ENCODE assay signal across 22 cellular contexts in genomic region chr9:32004431-32005076, GRCh38.
DNase-seq lines count a peak whose midpoint lies in the region; ATAC-seq, FAIRE-seq and TF ChIP-seq lines count a peak whose summit lies in the region.
"Had no signal": no experiment of that assay in that cellular context is flagged by ENCODE, and none has a peak within 500 bp of the region (broad histone marks: within the 10 kb centered on the region; RNA-seq: fewer than 3 reads in every experiment).

No MANE protein-coding gene starts in this region.

- FAIRE-seq in endometrium (lab: Jason Lieb, UNC) = peak; percentile 51
- FAIRE-seq: HTR-8/SVneo, K562, RCC 7860 had no signal

- in situ Hi-C loops in KBM-7 (cut with MboI; ENCODE audit: low pct_unique_long_range_greater_than_20kb, low sequenced_read_pairs) = no loop called here

- ATAC-seq in mucosa of descending colon (peak; percentile 74), HG03521 (IDR thresholded peaks at IDR 0.05; ENCODE audit: unreplicated experiment) (no peak)
- ATAC-seq: CD8-positive, alpha-beta T cell; K562; SK-N-SH treated with all-trans-retinoic acid at 6 μM for 48 hours had no signal

- TF ChIP-seq CTCF in mucosa of descending colon (IDR thresholded peaks at IDR 0.05) = no peak
- TF ChIP-seq CTCF in WERI-Rb-1 (IDR thresholded peaks at IDR 0.05; ENCODE audit: low read depth, low read length) = no peak

- H3K36me3 ChIP-seq in mucosa of descending colon (ENCODE audit: low read depth) (no peaks in the 10 kb centered on the region), WERI-Rb-1 (no peaks in the 10 kb centered on the region)
- H3K36me3 ChIP-seq: BLaER1, HAP-1 had no signal

- DNase-seq in LoVo (ENCODE audit: low spot score) (peak; percentile 5), mucosa of descending colon (peak in 1 of 3 donors; percentile 5), cardiac septum (ENCODE audit: low spot score) (no peak), KBM-7 (no peak), WERI-Rb-1 (no peak)
- DNase-seq: CD8-positive, alpha-beta T cell; DMS79 treated with DMSO at 0.1 percent for 48 hours; NCI-H1092; NCI-H146; NCI-H2081; NCI-H2227 treated with DMSO at 0.1 percent for 48 hours; NCI-H524; SHP77 had no signal

- H3K4me3 ChIP-seq in mucosa of descending colon = no peak overlapping the region
- no peak overlapping the region for H3K4me3 ChIP-seq in WERI-Rb-1 (ENCODE audit: low read depth, low read length)
- H3K4me3 ChIP-seq: BLaER1, HAP-1, K562 had no signal

- intact Hi-C loops in mucosa of descending colon (cut with DNase I, micrococcal nuclease) = no loop called here
- intact Hi-C loops in cardiac septum (cut with DNase I) = no loop called here

- no peaks in the 10 kb centered on the region for H3K9me3 ChIP-seq in mucosa of descending colon
- H3K9me3 ChIP-seq in WERI-Rb-1 (ENCODE audit: severe bottlenecking) = no peaks in the 10 kb centered on the region
- H3K9me3 ChIP-seq: BLaER1, HAP-1 had no signal

- H3K4me1 ChIP-seq in mucosa of descending colon (ENCODE audit: low read depth) = no peaks in the 10 kb centered on the region
- H3K4me1 ChIP-seq: BLaER1, HAP-1 had no signal

- H3K27ac ChIP-seq in WERI-Rb-1 = no peak overlapping the region
- H3K27ac ChIP-seq: BLaER1, HL-60 had no signal

- no peaks in the 10 kb centered on the region for H3K27me3 ChIP-seq in WERI-Rb-1 (ENCODE audit: insufficient read depth, low read depth, severe bottlenecking)
- H3K27me3 ChIP-seq: BLaER1 had no signal
